23 cellular contexts compared by ENCODE assay signal in the genomic region with DNA sequence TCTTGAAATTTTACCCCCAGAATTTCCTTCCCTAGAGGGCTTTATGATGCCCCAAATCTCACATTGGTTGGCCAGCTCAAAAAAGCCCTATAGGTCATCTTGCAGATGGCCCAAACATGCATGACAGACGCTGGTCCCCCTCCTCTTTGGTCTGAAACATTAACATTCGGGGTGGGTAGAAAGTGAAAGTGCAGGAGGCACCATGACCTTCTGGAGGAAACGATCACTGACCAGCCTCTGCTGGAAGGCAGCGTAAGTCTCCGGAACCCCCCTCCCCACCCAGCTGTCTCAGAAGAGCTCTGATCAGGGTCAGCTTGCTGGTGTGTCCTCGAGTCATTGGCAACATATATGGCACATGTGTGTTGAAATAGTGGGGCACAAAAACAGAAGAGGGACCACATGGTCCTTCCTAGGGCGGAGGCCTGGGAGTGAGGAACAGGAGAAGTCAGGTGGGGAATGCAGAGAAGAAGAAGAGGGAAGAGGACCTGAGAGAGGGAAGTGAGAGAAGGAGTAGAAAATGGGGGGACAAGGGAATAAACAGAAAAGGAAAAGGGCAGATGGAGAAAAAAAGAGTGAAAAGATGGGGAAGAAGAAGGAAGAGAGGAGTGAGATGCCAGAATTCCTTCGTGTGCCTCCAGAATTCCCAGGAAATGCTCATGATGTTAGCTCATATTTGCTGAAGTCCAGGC. TPM values are rescaled to one million over a fixed set of nuclear protein-coding genes. Genes with fewer than 3 reads are reported as not detected.
DNase-seq lines count a peak whose midpoint lies in the region; ATAC-seq, FAIRE-seq and TF ChIP-seq lines count a peak whose summit lies in the region.
"Had no signal": no experiment of that assay in that cellular context is flagged by ENCODE, and none has a peak within 500 bp of the region (broad histone marks: within the 10 kb centered on the region; RNA-seq: fewer than 3 reads in every experiment).

No MANE protein-coding gene starts in this region.

- H3K9me3 ChIP-seq in T-helper 17 cell (ENCODE audit: control insufficient read depth, low read length, poor library complexity, severe bottlenecking) (no peaks in the 10 kb centered on the region), skeletal muscle satellite cell (replicated peaks; ENCODE audit: low read length) (no peaks in the 10 kb centered on the region), mucosa of descending colon (no peaks in the 10 kb centered on the region)
- H3K9me3 ChIP-seq: body of pancreas, heart right ventricle, neutrophil had no signal

- H3K36me3 ChIP-seq in skeletal muscle satellite cell (ENCODE audit: insufficient read depth, low read length) (no peaks in the 10 kb centered on the region), mucosa of descending colon (ENCODE audit: low read depth) (no peaks in the 10 kb centered on the region)
- H3K36me3 ChIP-seq: heart right ventricle, neutrophil had no signal

- H3K4me3 ChIP-seq in foreskin fibroblast (ENCODE audit: low read depth in 1 of 2, low read length in 2 of 2): peak overlapping the region; percentile 1 to 32
- peak overlapping the region; percentile 58 for H3K4me3 ChIP-seq in skeletal muscle satellite cell (ENCODE audit: low read length)
- no peak overlapping the region for H3K4me3 ChIP-seq in mucosa of descending colon
- H3K4me3 ChIP-seq: body of pancreas, heart right ventricle had no signal

- TF ChIP-seq CTCF in foreskin fibroblast (IDR thresholded peaks at IDR 0.05; ENCODE audit: low read depth, low read length) (no peak), type B pancreatic cell (conservative IDR thresholded peaks at IDR 0.05) (no peak), mucosa of descending colon (IDR thresholded peaks at IDR 0.05) (no peak)

- H3K27ac Mint-ChIP-seq in T-helper 17 cell: peak overlapping the region; percentile 57
- no peak overlapping the region for H3K27ac Mint-ChIP-seq in type B pancreatic cell
- H3K27ac Mint-ChIP-seq: activated B cell treated with CpG ODN at 0.5 μM for 24 hours; activated naive CD4-positive, alpha-beta T cell treated with anti-CD3 and anti-CD28 coated beads, Interleukin-2, amount 50 U/mL, for 24 hours; IgD-negative memory B cell had no signal

- H3K4me2 ChIP-seq in skeletal muscle satellite cell (ENCODE audit: low read length): peak overlapping the region; percentile 77

- peaks cover 3% of the 10 kb centered on the region for H3K36me3 Mint-ChIP-seq in T-helper 17 cell (ENCODE audit: low read depth)
- H3K36me3 Mint-ChIP-seq in type B pancreatic cell: no peaks in the 10 kb centered on the region
- H3K36me3 Mint-ChIP-seq: activated naive CD4-positive, alpha-beta T cell treated with anti-CD3 and anti-CD28 coated beads, Interleukin-2, amount 50 U/mL, for 24 hours; IgD-negative memory B cell had no signal

- FAIRE-seq in GM19239 (lab: Jason Lieb, UNC): peak; percentile 11
- FAIRE-seq: RCC 7860 had no signal

- ATAC-seq in T-helper 17 cell (no peak), mucosa of descending colon (no peak)

- intact Hi-C loops in mucosa of descending colon (cut with DNase I, micrococcal nuclease): no loop called here

- peaks cover 10% of the 10 kb centered on the region for H3K27me3 Mint-ChIP-seq in T-helper 17 cell
- peaks cover 3% of the 10 kb centered on the region for H3K27me3 Mint-ChIP-seq in type B pancreatic cell
- H3K27me3 Mint-ChIP-seq: activated naive CD4-positive, alpha-beta T cell treated with anti-CD3 and anti-CD28 coated beads, Interleukin-2, amount 50 U/mL, for 24 hours had no signal

- H3K4me1 ChIP-seq in skeletal muscle satellite cell (ENCODE audit: control insufficient read depth, insufficient read depth, low read length) (peaks cover 21% of the 10 kb centered on the region), mucosa of descending colon (ENCODE audit: low read depth) (no peaks in the 10 kb centered on the region)
- H3K4me1 ChIP-seq: body of pancreas had no signal

- no peak for DNase-seq in GM19239 (ENCODE audit: insufficient read length, low spot score)
- DNase-seq in T-helper 17 cell: no peak
- DNase-seq in foreskin fibroblast: peak in 1 of 2 donors; percentile 29
- no peak for DNase-seq in type B pancreatic cell (ENCODE audit: extremely low spot score, unreplicated experiment)
- DNase-seq in mucosa of descending colon: no peak
- DNase-seq in NCI-H510A (lab: John Stamatoyannopoulos, UW): no peak
- no peak for DNase-seq in cerebellar nuclear complex (lab: John Stamatoyannopoulos, UW)
- DNase-seq: activated B cell treated with CpG ODN at 0.5 μM for 24 hours, DMS79, MM.1S, NCI-H1436 treated with DMSO at 0.1 percent for 48 hours, NCI-H524, retina, T-helper 9 cell had no signal

- no peak overlapping the region for H3K9ac ChIP-seq in skeletal muscle satellite cell (ENCODE audit: low read depth, low read length)

- H3K4me3 Mint-ChIP-seq in T-helper 17 cell: peak overlapping the region; percentile 25
- no peak overlapping the region for H3K4me3 Mint-ChIP-seq in type B pancreatic cell
- H3K4me3 Mint-ChIP-seq: activated B cell treated with CpG ODN at 0.5 μM for 24 hours; activated naive CD4-positive, alpha-beta T cell treated with anti-CD3 and anti-CD28 coated beads, Interleukin-2, amount 50 U/mL, for 24 hours had no signal

- no peaks in the 10 kb centered on the region for H3K9me3 Mint-ChIP-seq in type B pancreatic cell
- H3K9me3 Mint-ChIP-seq: activated B cell treated with CpG ODN at 0.5 μM for 24 hours; activated naive CD4-positive, alpha-beta T cell treated with anti-CD3 and anti-CD28 coated beads, Interleukin-2, amount 50 U/mL, for 24 hours had no signal

- H3K4me1 Mint-ChIP-seq in T-helper 17 cell: peaks cover 12% of the 10 kb centered on the region
- peaks cover 5% of the 10 kb centered on the region for H3K4me1 Mint-ChIP-seq in type B pancreatic cell (ENCODE audit: unreplicated experiment)
- H3K4me1 Mint-ChIP-seq: activated B cell treated with CpG ODN at 0.5 μM for 24 hours; activated naive CD4-positive, alpha-beta T cell treated with anti-CD3 and anti-CD28 coated beads, Interleukin-2, amount 50 U/mL, for 24 hours; IgD-negative memory B cell had no signal

- no peaks in the 10 kb centered on the region for H3K27me3 ChIP-seq in skeletal muscle satellite cell (ENCODE audit: control insufficient read depth, insufficient read depth, low read length)
- H3K27me3 ChIP-seq: body of pancreas, heart right ventricle had no signal

RNA-seq across cellular contexts. Expression of gene IL31RA, which starts 46.2 kb away (rescaled TPM):
- total RNA-seq in T-helper 17 cell (not detected), type B pancreatic cell (ENCODE audit: low replicate concordance) (not detected in 2 replicates), mucosa of descending colon (under 1 TPM in 1 of 3 donors, not detected in 2; 0.12 TPM)
- 0.87 and 1.0 TPM in 2 replicates for total RNA-seq in skeletal muscle satellite cell (2012; rRNA removed)
- total RNA-seq: activated B cell treated with CpG ODN at 0.5 μM for 24 hours, body of pancreas, left ventricle myocardium superior, temporal lobe had no signal
